In genomic region chr2:150974864-150975263, GRCh38 we compare ENCODE assay signal across 20 cellular contexts.
DNase-seq lines count a peak whose midpoint lies in the region; ATAC-seq, FAIRE-seq and TF ChIP-seq lines count a peak whose summit lies in the region.
"Had no signal": no experiment of that assay in that cellular context is flagged by ENCODE, and none has a peak within 500 bp of the region (broad histone marks: within the 10 kb centered on the region; RNA-seq: fewer than 3 reads in every experiment).

No MANE protein-coding gene starts in this region.

- H2BK12ac ChIP-seq in mesenchymal stem cell (ENCODE audit: low read length in 2 of 2) = no peak overlapping the region

- intact Hi-C loops in sigmoid colon (cut with DNase I) = no loop called here

- no peak overlapping the region for H2AFZ ChIP-seq in mesenchymal stem cell (ENCODE audit: low read depth, low read length)

- H3K9me3 ChIP-seq in mesenchymal stem cell (ENCODE audit: control insufficient read depth, low read length) = no peaks in the 10 kb centered on the region
- no peaks in the 10 kb centered on the region for H3K9me3 ChIP-seq in sigmoid colon
- H3K9me3 ChIP-seq: HAP-1 had no signal

- ATAC-seq in HG03045 (IDR thresholded peaks at IDR 0.05; ENCODE audit: unreplicated experiment) = no peak
- no peak for ATAC-seq in activated CD8-positive, alpha-beta T cell treated with anti-CD3 and anti-CD28 coated beads, Interleukin-2, amount 10 ng/mL, durations not matched to agents 7 days and 5 days
- ATAC-seq: GM12878 had no signal

- H2BK15ac ChIP-seq in mesenchymal stem cell (ENCODE audit: low read depth, poor library complexity, severe bottlenecking) = no peak overlapping the region

- CTCF ChIA-PET in HEK293T (lab: Yijun Ruan, JAX) = no interaction called here
- CTCF ChIA-PET in activated CD8-positive, alpha-beta T cell treated with anti-CD3 and anti-CD28 coated beads, Interleukin-2, amount 10 ng/mL, durations not matched to agents 7 days and 5 days (lab: Charles Lee) = no interaction called here

- H3K4me3 Mint-ChIP-seq in progenitor cell of endocrine pancreas (ENCODE audit: low read depth) = no peak overlapping the region
- H3K4me3 Mint-ChIP-seq in activated CD8-positive, alpha-beta T cell treated with anti-CD3 and anti-CD28 coated beads, Interleukin-2, amount 10 ng/mL, durations not matched to agents 7 days and 5 days = no peak overlapping the region
- H3K4me3 Mint-ChIP-seq: CD4-positive, alpha-beta memory T cell had no signal

- no peak overlapping the region for H3K27ac ChIP-seq in mesenchymal stem cell (ENCODE audit: low read length, poor library complexity, severe bottlenecking)
- peak overlapping the region in 2 of 4 donors; percentile 3 to 21 for H3K27ac ChIP-seq in sigmoid colon

- TF ChIP-seq CTCF in sigmoid colon (IDR thresholded peaks at IDR 0.05) (no peak), progenitor cell of endocrine pancreas (IDR thresholded peaks at IDR 0.05; ENCODE audit: unreplicated experiment) (no peak)

- H3K23ac ChIP-seq in mesenchymal stem cell (ENCODE audit: low read length in 2 of 2) = no peak overlapping the region

- no peak for TF ChIP-seq POLR2A in sigmoid colon (IDR thresholded peaks at IDR 0.05)

- H3K4me3 ChIP-seq in mesenchymal stem cell (ENCODE audit: insufficient read depth in 1 of 2, low read depth in 1 of 2, low read length in 2 of 2) = no peak overlapping the region
- H3K4me3 ChIP-seq in sigmoid colon = no peak overlapping the region
- H3K4me3 ChIP-seq: GM12878, HAP-1 had no signal

- H3K9me3 Mint-ChIP-seq in progenitor cell of endocrine pancreas (ENCODE audit: low read depth) = peaks cover 11% of the 10 kb centered on the region
- no peaks in the 10 kb centered on the region for H3K9me3 Mint-ChIP-seq in activated CD8-positive, alpha-beta T cell treated with anti-CD3 and anti-CD28 coated beads, Interleukin-2, amount 10 ng/mL, durations not matched to agents 7 days and 5 days (ENCODE audit: insufficient read depth)
- H3K9me3 Mint-ChIP-seq: CD4-positive, alpha-beta memory T cell had no signal

- H2AK5ac ChIP-seq in mesenchymal stem cell (ENCODE audit: low read length, severe bottlenecking) = no peak overlapping the region

- peak; percentile 81 for FAIRE-seq in endometrium (lab: Jason Lieb, UNC)
- FAIRE-seq: G401.6, GM12878, GM18507, H54 had no signal

- H2BK120ac ChIP-seq in mesenchymal stem cell (ENCODE audit: low read depth, low read length) = no peak overlapping the region

- H3K4ac ChIP-seq in mesenchymal stem cell (ENCODE audit: low read depth in 1 of 2, low read length in 2 of 2) = no peak overlapping the region

- H3K4me2 ChIP-seq in mesenchymal stem cell (ENCODE audit: low read length, poor library complexity, severe bottlenecking) = no peak overlapping the region

- no peak overlapping the region for H3K14ac ChIP-seq in mesenchymal stem cell (ENCODE audit: low read length in 2 of 2)

- H3K4me1 Mint-ChIP-seq in progenitor cell of endocrine pancreas (ENCODE audit: low read depth) = peaks cover 22% of the 10 kb centered on the region
- no peaks in the 10 kb centered on the region for H3K4me1 Mint-ChIP-seq in activated CD8-positive, alpha-beta T cell treated with anti-CD3 and anti-CD28 coated beads, Interleukin-2, amount 10 ng/mL, durations not matched to agents 7 days and 5 days (ENCODE audit: low read depth)
- H3K4me1 Mint-ChIP-seq: CD4-positive, alpha-beta memory T cell had no signal

- POLR2A ChIA-PET in HEK293T (lab: Yijun Ruan, JAX) = no interaction called here
- POLR2A ChIA-PET in activated CD8-positive, alpha-beta T cell treated with anti-CD3 and anti-CD28 coated beads, Interleukin-2, amount 10 ng/mL, durations not matched to agents 7 days and 5 days (lab: Charles Lee) = no interaction called here

- H3K36me3 Mint-ChIP-seq in progenitor cell of endocrine pancreas (ENCODE audit: insufficient read depth) = no peaks in the 10 kb centered on the region
- H3K36me3 Mint-ChIP-seq in activated CD8-positive, alpha-beta T cell treated with anti-CD3 and anti-CD28 coated beads, Interleukin-2, amount 10 ng/mL, durations not matched to agents 7 days and 5 days (ENCODE audit: low read depth) = no peaks in the 10 kb centered on the region
- H3K36me3 Mint-ChIP-seq: CD4-positive, alpha-beta memory T cell had no signal

- H2BK5ac ChIP-seq in mesenchymal stem cell (ENCODE audit: low read depth, low read length, poor library complexity, severe bottlenecking) = no peak overlapping the region

- H3K27me3 Mint-ChIP-seq in progenitor cell of endocrine pancreas = no peaks in the 10 kb centered on the region
- H3K27me3 Mint-ChIP-seq in activated CD8-positive, alpha-beta T cell treated with anti-CD3 and anti-CD28 coated beads, Interleukin-2, amount 10 ng/mL, durations not matched to agents 7 days and 5 days (ENCODE audit: low read depth) = no peaks in the 10 kb centered on the region

- H3K27me3 ChIP-seq in mesenchymal stem cell (ENCODE audit: control insufficient read depth in 1 of 2, insufficient read depth in 1 of 2, low read length in 2 of 2) = no peaks in the 10 kb centered on the region
- H3K27me3 ChIP-seq in sigmoid colon = no peaks in the 10 kb centered on the region

- no peaks in the 10 kb centered on the region for H3K4me1 ChIP-seq in mesenchymal stem cell (ENCODE audit: control insufficient read depth, insufficient read depth, low read depth, low read length)
- H3K4me1 ChIP-seq in sigmoid colon = peaks cover 0 to 18% (median 2%) of the 10 kb centered on the region in 4 donors
- H3K4me1 ChIP-seq: HAP-1 had no signal

- H3K36me3 ChIP-seq in mesenchymal stem cell (ENCODE audit: control insufficient read depth in 1 of 2, insufficient read depth in 2 of 2, low read depth in 1 of 2, low read length in 2 of 2) (no peaks in the 10 kb centered on the region), sigmoid colon (no peaks in the 10 kb centered on the region)
- H3K36me3 ChIP-seq: HAP-1 had no signal

- H4K91ac ChIP-seq in mesenchymal stem cell (ENCODE audit: low read length) = no peak overlapping the region

- no peak overlapping the region for H3K9ac ChIP-seq in mesenchymal stem cell (ENCODE audit: low read length)

- peak; percentile 11 to 81 (median 72) for TF ChIP-seq EP300 in sigmoid colon (IDR thresholded peaks at IDR 0.05)

- no peak overlapping the region for H4K8ac ChIP-seq in mesenchymal stem cell (ENCODE audit: low read length)

- H3K27ac Mint-ChIP-seq in progenitor cell of endocrine pancreas = no peak overlapping the region
- H3K27ac Mint-ChIP-seq in activated CD8-positive, alpha-beta T cell treated with anti-CD3 and anti-CD28 coated beads, Interleukin-2, amount 10 ng/mL, durations not matched to agents 7 days and 5 days = no peak overlapping the region
- H3K27ac Mint-ChIP-seq: CD4-positive, alpha-beta memory T cell had no signal

- no peak overlapping the region for H3K18ac ChIP-seq in mesenchymal stem cell (ENCODE audit: low read depth in 1 of 2, low read length in 2 of 2)

- DNase-seq in HEK293T (ENCODE audit: extremely low spot score) (no peak), mesenchymal stem cell (peak; percentile 29), sigmoid colon (no peak), progenitor cell of endocrine pancreas (ENCODE audit: low spot score, unreplicated experiment) (no peak)
- DNase-seq in activated CD4-positive, alpha-beta T cell treated with anti-CD3 and anti-CD28 coated beads for 1 hour = no peak
- DNase-seq in activated CD8-positive, alpha-beta T cell treated with anti-CD3 and anti-CD28 coated beads, Interleukin-2, amount 10 ng/mL, durations not matched to agents 7 days and 5 days = no peak
- DNase-seq: C1 segment of cervical spinal cord; Calu3; CD4-positive, alpha-beta memory T cell; COR-L47; DMS53; DMS79 treated with DMSO at 0.1 percent for 48 hours; GOT3 had no signal

- no peaks in the 10 kb centered on the region for H3K79me1 ChIP-seq in mesenchymal stem cell (replicated peaks; ENCODE audit: low read length, poor library complexity, severe bottlenecking)

TF ChIP-seq in HEK293T, 16 proteins besides CTCF, POLR2A, EP300 and RAD21:
- TF ChIP-seq ZNF384 (IDR thresholded peaks at IDR 0.05) = no peak
- no peak for TF ChIP-seq ELF4 (IDR thresholded peaks at IDR 0.05)
- peak; percentile 61 for TF ChIP-seq PKNOX1 (IDR thresholded peaks at IDR 0.05)
- no peak for TF ChIP-seq TARDBP (IDR thresholded peaks at IDR 0.05)
TF ChIP-seq in HEK293T: peak in this region for 1.
